ENCODE assay signal across 8 cellular contexts in genomic region chr15:63600646-63601025, GRCh38. TPM values are rescaled to one million over a fixed set of nuclear protein-coding genes. Genes with fewer than 3 reads are reported as not detected.
DNase-seq lines count a peak whose midpoint lies in the region; ATAC-seq, FAIRE-seq and TF ChIP-seq lines count a peak whose summit lies in the region.

No MANE protein-coding gene starts in this region.

- peak overlapping the region; percentile 84 for H3K9ac ChIP-seq in keratinocyte (ENCODE audit: control insufficient read depth, extremely low read depth, insufficient read depth, low read length)

- DNase-seq in AG04450 (ENCODE audit: low read depth, low spot score) = peak; percentile 78
- peak; percentile 95 for DNase-seq in NCI-H2171 (lab: John Stamatoyannopoulos, UW)
- peak; percentile 67 for DNase-seq in WTC11 (ENCODE audit: low spot score)
- peak; percentile 90 to 96 for DNase-seq in cardiac fibroblast (ENCODE audit: low read depth in 2 of 2)
- DNase-seq in keratinocyte (ENCODE audit: low read depth, low spot score) = peak; percentile 32
- DNase-seq in stimulated activated CD4-positive, alpha-beta T cell treated with anti-CD3 and anti-CD28 coated beads, Interleukin-12 subunit alpha, Interleukin-12 subunit beta, amount 100 ng/mL, for 4 hours = peak; percentile 90

- peaks cover 15% of the 10 kb centered on the region for H3K4me1 ChIP-seq in keratinocyte (ENCODE audit: control insufficient read depth, extremely low read depth, insufficient read depth, low read length)

- no peaks in the 10 kb centered on the region for H3K9me1 ChIP-seq in keratinocyte (ENCODE audit: control insufficient read depth, extremely low read depth, insufficient read depth, low read length)

- no peak for FAIRE-seq in keratinocyte (lab: Jason Lieb, UNC)

- no peaks in the 10 kb centered on the region for H3K79me2 ChIP-seq in keratinocyte (ENCODE audit: control insufficient read depth, insufficient read depth, low read length)

- H3K9me3 ChIP-seq in AG04450 (ENCODE audit: control insufficient read depth, insufficient read depth, low read length) = no peaks in the 10 kb centered on the region; the same call in 1 of the 2 replicates
- no peaks in the 10 kb centered on the region for H3K9me3 ChIP-seq in keratinocyte (ENCODE audit: control insufficient read depth, low read depth, low read length)

- CTCF ChIA-PET in AG04450 (lab: Charles Lee) (interaction anchor here (0.7 to 3.0 kb wide), 5 partner anchors 10 to 312 kb away, joined by 3 to 22 read pairs (median 5); no protein-coding TSS in a partner anchor), WTC11 (lab: Charles Lee) (interaction anchor here (0.5 to 5.2 kb wide), 24 partner anchors 7 to 813 kb away, joined by 3 to 63 read pairs (median 7); partner anchors contain the start of gene USP3)

- no peak overlapping the region for H3K27ac Mint-ChIP-seq in WTC11

- dilution Hi-C loops in keratinocyte (cut with MboI; ENCODE audit: extremely low pct_ligation_motif_present, low sequenced_read_pairs) = no loop called here

- H3K27ac ChIP-seq in AG04450 (ENCODE audit: low read depth, low read length) = peak overlapping the region; percentile 80
- peak overlapping the region; percentile 71 for H3K27ac ChIP-seq in keratinocyte (ENCODE audit: control insufficient read depth, insufficient read depth, low read length)

- peak overlapping the region; percentile 73 for H3K4me3 ChIP-seq in AG04450 (ENCODE audit: low read depth, low read length)
- peak overlapping the region; percentile 79 to 83 for H3K4me3 ChIP-seq in cardiac fibroblast (replicated peaks in 1 of 2; ENCODE audit: low read depth in 2 of 2, low read length in 2 of 2)
- peak overlapping the region; percentile 64 to 91 (median 82) for H3K4me3 ChIP-seq in keratinocyte (ENCODE audit: control insufficient read depth in 2 of 3, extremely low read depth in 1 of 3, insufficient read depth in 2 of 3, low read depth in 1 of 3, low read length in 3 of 3)

- TF ChIP-seq CTCF in AG04450 (IDR thresholded peaks at IDR 0.05; ENCODE audit: low read depth, low read length) = no peak
- no peak for TF ChIP-seq CTCF in WTC11 (IDR thresholded peaks at IDR 0.05)
- no peak for TF ChIP-seq CTCF in cardiac fibroblast (IDR thresholded peaks at IDR 0.05; ENCODE audit: low read depth, low read length)
- peak in 1 of 3 experiments; percentile 30 for TF ChIP-seq CTCF in keratinocyte (optimal IDR thresholded peaks at IDR 0.05 in 1 of 3, IDR thresholded peaks at IDR 0.05 in 1 of 3, conservative IDR thresholded peaks at IDR 0.05 in 1 of 3; ENCODE audit: extremely low read depth in 1 of 3, insufficient read depth in 2 of 3, low read length in 3 of 3)

- no peaks in the 10 kb centered on the region for H4K20me1 ChIP-seq in keratinocyte (ENCODE audit: control insufficient read depth, extremely low read depth, insufficient read depth, low read length)

- ATAC-seq in GM18867 (IDR thresholded peaks at IDR 0.05; ENCODE audit: unreplicated experiment) (peak; percentile 76), HG03095 (IDR thresholded peaks at IDR 0.05; ENCODE audit: unreplicated experiment) (peak; percentile 57), WTC11 (peak; percentile 60)

- POLR2A ChIA-PET in AG04450 (lab: Yijun Ruan, JAX) (no interaction called here), WTC11 (lab: Charles Lee) (no interaction called here)

- no peaks in the 10 kb centered on the region for H3K9me3 Mint-ChIP-seq in WTC11

- H2AFZ ChIP-seq in keratinocyte (ENCODE audit: control insufficient read depth, low read length) = peak overlapping the region; percentile 97

- H3K4me2 ChIP-seq in keratinocyte (ENCODE audit: control insufficient read depth, extremely low read depth, insufficient read depth, low read depth, low read length) = peak overlapping the region; percentile 93

- H3K36me3 Mint-ChIP-seq in WTC11 = no peaks in the 10 kb centered on the region

- no peaks in the 10 kb centered on the region for H3K27me3 ChIP-seq in AG04450 (ENCODE audit: control insufficient read depth, insufficient read depth, low read length)
- H3K27me3 ChIP-seq in keratinocyte (ENCODE audit: control insufficient read depth, extremely low read depth, insufficient read depth, low read length) = no peaks in the 10 kb centered on the region

- peak overlapping the region; percentile 83 for H3K4me3 Mint-ChIP-seq in WTC11

- H3K36me3 ChIP-seq in keratinocyte (ENCODE audit: control insufficient read depth in 2 of 2, extremely low read depth in 1 of 2, insufficient read depth in 2 of 2, low read length in 2 of 2) = no peaks in the 10 kb centered on the region

- H3K27me3 Mint-ChIP-seq in WTC11 (ENCODE audit: low read depth) = peaks cover 28% of the 10 kb centered on the region

- H3K4me1 Mint-ChIP-seq in WTC11 = peaks cover 21% of the 10 kb centered on the region

TF ChIP-seq in WTC11, 78 proteins besides CTCF, POLR2A, EP300 and RAD21 (continues in another document):
- TF ChIP-seq TEAD4 (CRISPR knock-in tag; IDR thresholded peaks at IDR 0.05) (no peak), STAT6 (CRISPR knock-in tag; conservative IDR thresholded peaks at IDR 0.05; ENCODE audit: low read depth) (0 out of 2 replicates have a peak, but pooled peaks have one; percentile 85), PREB (CRISPR knock-in tag; IDR thresholded peaks at IDR 0.05; ENCODE audit: borderline replicate concordance) (no peak)
- TF ChIP-seq, protein P1, sequence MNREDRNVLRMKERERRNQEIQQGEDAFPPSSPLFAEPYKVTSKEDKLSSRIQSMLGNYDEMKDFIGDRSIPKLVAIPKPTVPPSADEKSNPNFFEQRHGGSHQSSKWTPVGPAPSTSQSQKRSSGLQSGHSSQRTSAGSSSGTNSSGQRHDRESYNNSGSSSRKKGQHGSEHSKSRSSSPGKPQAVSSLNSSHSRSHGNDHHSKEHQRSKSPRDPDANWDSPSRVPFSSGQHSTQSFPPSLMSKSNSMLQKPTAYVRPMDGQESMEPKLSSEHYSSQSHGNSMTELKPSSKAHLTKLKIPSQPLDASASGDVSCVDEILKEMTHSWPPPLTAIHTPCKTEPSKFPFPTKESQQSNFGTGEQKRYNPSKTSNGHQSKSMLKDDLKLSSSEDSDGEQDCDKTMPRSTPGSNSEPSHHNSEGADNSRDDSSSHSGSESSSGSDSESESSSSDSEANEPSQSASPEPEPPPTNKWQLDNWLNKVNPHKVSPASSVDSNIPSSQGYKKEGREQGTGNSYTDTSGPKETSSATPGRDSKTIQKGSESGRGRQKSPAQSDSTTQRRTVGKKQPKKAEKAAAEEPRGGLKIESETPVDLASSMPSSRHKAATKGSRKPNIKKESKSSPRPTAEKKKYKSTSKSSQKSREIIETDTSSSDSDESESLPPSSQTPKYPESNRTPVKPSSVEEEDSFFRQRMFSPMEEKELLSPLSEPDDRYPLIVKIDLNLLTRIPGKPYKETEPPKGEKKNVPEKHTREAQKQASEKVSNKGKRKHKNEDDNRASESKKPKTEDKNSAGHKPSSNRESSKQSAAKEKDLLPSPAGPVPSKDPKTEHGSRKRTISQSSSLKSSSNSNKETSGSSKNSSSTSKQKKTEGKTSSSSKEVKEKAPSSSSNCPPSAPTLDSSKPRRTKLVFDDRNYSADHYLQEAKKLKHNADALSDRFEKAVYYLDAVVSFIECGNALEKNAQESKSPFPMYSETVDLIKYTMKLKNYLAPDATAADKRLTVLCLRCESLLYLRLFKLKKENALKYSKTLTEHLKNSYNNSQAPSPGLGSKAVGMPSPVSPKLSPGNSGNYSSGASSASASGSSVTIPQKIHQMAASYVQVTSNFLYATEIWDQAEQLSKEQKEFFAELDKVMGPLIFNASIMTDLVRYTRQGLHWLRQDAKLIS (CRISPR knock-in tag; IDR thresholded peaks at IDR 0.05; ENCODE audit: borderline replicate concordance) = no peak

RNA-seq across cellular contexts. Expression of gene FBXL22, which starts 3.4 kb away (rescaled TPM):
- polyA plus RNA-seq in AG04450 (2011; rRNA removed) (1.3 TPM in 2 replicates), keratinocyte (0.04 TPM in 2 of 3 replicates, not detected in the other)
- polyA minus RNA-seq in AG04450 (2011; rRNA and poly(A)+ RNA removed) = 1.1 and 2.1 TPM in 2 replicates
- total RNA-seq in WTC11 (2021) = 0.46 to 0.73 TPM (median 0.46 TPM) in 3 replicates
- not detected for polyA plus RNA-seq in keratinocyte (2011; ENCODE audit: low read depth)
- 0.05 TPM in 1 of 2 replicates, not detected in the other for polyA plus RNA-seq in keratinocyte (2011; cell fraction: cytosol; rRNA removed)
- 0.06 and 0.11 TPM in 2 replicates for polyA plus RNA-seq in keratinocyte (2011; cell fraction: nucleus; rRNA removed)
- polyA plus RNA-seq in keratinocyte (2012; ENCODE audit: low replicate concordance) = 0.17 TPM in 2 replicates
- polyA minus RNA-seq in keratinocyte = 0.10 to 0.13 TPM in 2 of 3 replicates, not detected in the other
- polyA minus RNA-seq in keratinocyte (2011; cell fraction: cytosol; rRNA and poly(A)+ RNA removed) = not detected
- 0.21 and 0.23 TPM in 2 replicates for polyA minus RNA-seq in keratinocyte (2011; cell fraction: nucleus; rRNA and poly(A)+ RNA removed)

Comparison
In these comparisons a context has a peak if more than half of its experiments do, and no peak if none do; other contexts are left out.
1. Peak in every context shown above with its lines: DNase-seq, ATAC-seq, H3K4me3 ChIP-seq and H3K27ac ChIP-seq.
2. DNase-seq: peak in every context shown above with its lines; median percentile 95 in NCI-H2171; 93 in cardiac fibroblast; 90 in stimulated activated CD4-positive, alpha-beta T cell treated with anti-CD3 and anti-CD28 coated beads, Interleukin-12 subunit alpha, Interleukin-12 subunit beta, amount 100 ng/mL, for 4 hours; 78 in AG04450; 67 in WTC11; 32 in keratinocyte.